In genomic region chr4:763191-763810, GRCh38 we compare ENCODE assay signal across 18 cellular contexts. TPM values are rescaled to one million over a fixed set of nuclear protein-coding genes. Genes with fewer than 3 reads are reported as not detected.
A peak's percentile ranks its signal among the peaks of the same experiment; 100 is the strongest.
DNase-seq lines count a peak whose midpoint lies in the region; ATAC-seq, FAIRE-seq and TF ChIP-seq lines count a peak whose summit lies in the region.
"Had no signal": no experiment of that assay in that cellular context is flagged by ENCODE, and none has a peak within 500 bp of the region (broad histone marks: within the 10 kb centered on the region; RNA-seq: fewer than 3 reads in every experiment).

No MANE protein-coding gene starts in this region.

- TF ChIP-seq CTCF in kidney (IDR thresholded peaks at IDR 0.05; ENCODE audit: borderline replicate concordance, extremely low read depth, insufficient read depth), result no peak

- DNase-seq in left ventricle myocardium superior (peak; percentile 25), Right ventricle myocardium inferior (ENCODE audit: missing footprints) (no peak), T-helper 17 cell (no peak), kidney (peak; percentile 61), medulla oblongata (ENCODE audit: extremely low spot score) (no peak)
- DNase-seq in stimulated activated naive B cell treated with anti-CD40 and anti-IgM and Interleukin-4, amounts not matched to agents 10 μg/mL and 1 μg/mL and 100 μg/mL, for 72 hours, result no peak
- DNase-seq: colonic mucosa; foreskin melanocyte; H9; NCI-H1436 treated with DMSO at 0.1 percent for 48 hours; NCI-H2227 treated with DMSO at 0.1 percent for 48 hours; Peyer's patch; stimulated activated CD4-positive, alpha-beta T cell treated with anti-CD3 and anti-CD28 coated beads, Interleukin-4, amount 100 ng/mL, for 24 hours; testis had no signal

- no peak overlapping the region for H3K9ac ChIP-seq in kidney (ENCODE audit: low read length in 2 of 2)

- H3K27ac Mint-ChIP-seq in T-helper 17 cell, result peak overlapping the region; percentile 86
- peak overlapping the region; percentile 80 for H3K27ac Mint-ChIP-seq in stimulated activated naive B cell treated with anti-CD40 and anti-IgM and Interleukin-4, amounts not matched to agents 10 μg/mL and 1 μg/mL and 100 μg/mL, for 72 hours

- no peaks in the 10 kb centered on the region for H3K4me1 ChIP-seq in kidney (ENCODE audit: control insufficient read depth in 1 of 2, insufficient read depth in 1 of 2, low read depth in 1 of 2, low read length in 2 of 2)
- H3K4me1 ChIP-seq: colonic mucosa, Peyer's patch, testis had no signal

- no peak for FAIRE-seq in kidney (lab: Jason Lieb, UNC)
- FAIRE-seq: D721Med had no signal

- H3K36me3 Mint-ChIP-seq in T-helper 17 cell (ENCODE audit: low read depth), result peaks cover 4% of the 10 kb centered on the region
- H3K36me3 Mint-ChIP-seq in stimulated activated naive B cell treated with anti-CD40 and anti-IgM and Interleukin-4, amounts not matched to agents 10 μg/mL and 1 μg/mL and 100 μg/mL, for 72 hours, result peaks cover 49 to 66% of the 10 kb centered on the region in 2 donors

- H3K27ac ChIP-seq in kidney (ENCODE audit: low read depth in 2 of 2, low read length in 2 of 2), result no peak overlapping the region
- H3K27ac ChIP-seq: colonic mucosa, Peyer's patch, skin epidermis, testis had no signal

- H3K9me3 ChIP-seq in T-helper 17 cell (ENCODE audit: control insufficient read depth, low read length, poor library complexity, severe bottlenecking) (no peaks in the 10 kb centered on the region), kidney (ENCODE audit: control insufficient read depth in 1 of 2, low read length in 2 of 2) (no peaks in the 10 kb centered on the region)
- H3K9me3 ChIP-seq: colonic mucosa, Peyer's patch, testis had no signal

- intact Hi-C loops in left ventricle myocardium superior (cut with micrococcal nuclease), result no loop called here
- intact Hi-C loops in Right ventricle myocardium inferior (cut with DNase I), result no loop called here
- intact Hi-C loops in kidney (cut with DNase I), result no loop called here

- H3K27me3 Mint-ChIP-seq in T-helper 17 cell, result no peaks in the 10 kb centered on the region
- H3K27me3 Mint-ChIP-seq in stimulated activated naive B cell treated with anti-CD40 and anti-IgM and Interleukin-4, amounts not matched to agents 10 μg/mL and 1 μg/mL and 100 μg/mL, for 72 hours, result no peaks in the 10 kb centered on the region

- H3K4me3 Mint-ChIP-seq in T-helper 17 cell, result peak overlapping the region; percentile 41
- H3K4me3 Mint-ChIP-seq in stimulated activated naive B cell treated with anti-CD40 and anti-IgM and Interleukin-4, amounts not matched to agents 10 μg/mL and 1 μg/mL and 100 μg/mL, for 72 hours, result no peak overlapping the region
- H3K4me3 Mint-ChIP-seq: H9 had no signal

- H3K36me3 ChIP-seq in kidney (ENCODE audit: control insufficient read depth in 1 of 2, insufficient read depth in 2 of 2, low read length in 2 of 2), result peaks cover 9 to 19% of the 10 kb centered on the region in 2 donors
- H3K36me3 ChIP-seq: colonic mucosa had no signal

- H3K4me3 ChIP-seq in kidney (ENCODE audit: low read length in 2 of 2), result no peak overlapping the region
- H3K4me3 ChIP-seq: colonic mucosa, Peyer's patch, skin epidermis, testis had no signal

- peaks cover 2 to 3% of the 10 kb centered on the region in 2 donors for H3K9me3 Mint-ChIP-seq in stimulated activated naive B cell treated with anti-CD40 and anti-IgM and Interleukin-4, amounts not matched to agents 10 μg/mL and 1 μg/mL and 100 μg/mL, for 72 hours

- H3K4me1 Mint-ChIP-seq in T-helper 17 cell, result peaks cover 35% of the 10 kb centered on the region
- H3K4me1 Mint-ChIP-seq in stimulated activated naive B cell treated with anti-CD40 and anti-IgM and Interleukin-4, amounts not matched to agents 10 μg/mL and 1 μg/mL and 100 μg/mL, for 72 hours, result peaks cover 12 to 36% of the 10 kb centered on the region in 2 donors

- ATAC-seq in left ventricle myocardium superior, result no peak
- no peak for ATAC-seq in Right ventricle myocardium inferior
- ATAC-seq in T-helper 17 cell, result peak; percentile 20
- no peak for ATAC-seq in stimulated activated naive B cell treated with anti-CD40 and anti-IgM and Interleukin-4, amounts not matched to agents 10 μg/mL and 1 μg/mL and 100 μg/mL, for 72 hours (replicated peaks)
- ATAC-seq in HG02938 (IDR thresholded peaks at IDR 0.05; ENCODE audit: unreplicated experiment), result no peak
- no peak for ATAC-seq in GM21367 (IDR thresholded peaks at IDR 0.05; ENCODE audit: unreplicated experiment)

RNA-seq across cellular contexts. Expression of gene PCGF3, which starts 57.7 kb away (rescaled TPM):
- total RNA-seq in left ventricle myocardium superior (20.9 TPM), Right ventricle myocardium inferior (21.7 TPM), T-helper 17 cell (10 to 100 TPM; 31.3 to 38.0 TPM), kidney (59.6 TPM)
- polyA plus RNA-seq in kidney (ENCODE audit: insufficient read depth, low read depth, low replicate concordance), result 21.7 TPM

Comparison
In these comparisons a context has a peak if more than half of its experiments do, and no peak if none do; other contexts are left out.
1. DNase-seq: peak in left ventricle myocardium superior (single experiment) and kidney (single experiment); none in Right ventricle myocardium inferior (single experiment), T-helper 17 cell (0 of 3), stimulated activated naive B cell treated with anti-CD40 and anti-IgM and Interleukin-4, amounts not matched to agents 10 μg/mL and 1 μg/mL and 100 μg/mL, for 72 hours (single experiment) and medulla oblongata (single experiment).